Comparison of ENCODE assay signal across 26 cellular contexts in genomic region chr10:21393941-21394340, GRCh38.
A peak's percentile ranks its signal among the peaks of the same experiment; 100 is the strongest.
DNase-seq lines count a peak whose midpoint lies in the region; ATAC-seq, FAIRE-seq and TF ChIP-seq lines count a peak whose summit lies in the region.
"Had no signal": no experiment of that assay in that cellular context is flagged by ENCODE, and none has a peak within 500 bp of the region (broad histone marks: within the 10 kb centered on the region; RNA-seq: fewer than 3 reads in every experiment).

No MANE protein-coding gene starts in this region.

- H3K23ac ChIP-seq in H9 (ENCODE audit: insufficient read length, low read depth, low read length) (no peak overlapping the region), H1 (ENCODE audit: insufficient read length) (no peak overlapping the region), neuronal stem cell (ENCODE audit: low read depth, low read length, poor library complexity) (no peak overlapping the region)

- TF ChIP-seq POLR2A in H1 (IDR thresholded peaks at IDR 0.05; ENCODE audit: control extremely low read depth in 1 of 2, low read depth in 2 of 2, low read length in 2 of 2), result no peak
- no peak for TF ChIP-seq POLR2A in tibial nerve (IDR thresholded peaks at IDR 0.05)

- H3K4me3 ChIP-seq in H1 (ENCODE audit: extremely low read depth in 1 of 4, insufficient read depth in 2 of 4, low read depth in 3 of 4, low read length in 4 of 4) (no peak overlapping the region), neuronal stem cell (ENCODE audit: low read length in 2 of 2) (no peak overlapping the region), tibial nerve (no peak overlapping the region)
- H3K4me3 ChIP-seq: A549; BLaER1 treated with 17β-estradiol and CSF1 and Interleukin-3, amounts not matched to agents 10 nM and 100 nM; GM12878 had no signal

- H3K9ac ChIP-seq in H9 (ENCODE audit: extremely low read depth, insufficient read length, low read length), result no peak overlapping the region
- H3K9ac ChIP-seq in H1 (replicated peaks in 1 of 4; ENCODE audit: extremely low read depth in 1 of 4, low read depth in 3 of 4, low read length in 3 of 4), result no peak overlapping the region
- no peak overlapping the region for H3K9ac ChIP-seq in neuronal stem cell (ENCODE audit: low read depth, low read length, poor library complexity)
- H3K9ac ChIP-seq: BLaER1 treated with 17β-estradiol and CSF1 and Interleukin-3, amounts not matched to agents 10 nM and 100 nM had no signal

- H2BK5ac ChIP-seq in H9 (ENCODE audit: insufficient read length, low read length) (no peak overlapping the region), H1 (ENCODE audit: low read depth, low read length) (no peak overlapping the region), neuronal stem cell (ENCODE audit: low read length) (no peak overlapping the region)

- POLR2A ChIA-PET in H1 (lab: Charles Lee; ENCODE audit: partially characterized antibody), result no interaction called here
- POLR2A ChIA-PET in T-cell (lab: Charles Lee), result no interaction called here

- no peak for TF ChIP-seq RAD21 in H1 (IDR thresholded peaks at IDR 0.05 in 1 of 2, conservative IDR thresholded peaks at IDR 0.05 in 1 of 2; ENCODE audit: low read depth in 2 of 2, low read length in 2 of 2)

- H2AK5ac ChIP-seq in H9 (ENCODE audit: insufficient read length, low read length), result no peak overlapping the region
- H2AK5ac ChIP-seq in H1 (ENCODE audit: low read depth, low read length), result no peak overlapping the region; the same call in 1 of the 2 replicates
- H2AK5ac ChIP-seq in neuronal stem cell (ENCODE audit: low read depth, low read length), result no peak overlapping the region

- WGBS in H9 (ENCODE audit: extremely low coverage, insufficient read length, low lambda C conversion rate), result no CpG with 5 or more reads among the region's 20 CpGs
- WGBS in H1 (ENCODE audit: extremely low coverage in 1 of 2, insufficient coverage in 1 of 2, insufficient read length in 1 of 2, insufficient replicate concordance in 2 of 2, low coverage in 1 of 2, low lambda C conversion rate in 2 of 2, missing lambda C conversion rate in 1 of 2), 2 experiments, result 96% methylated on average over 20 of the region's 20 CpGs; no CpG with 5 or more reads in 1 of the 2 experiments
- no CpG with 5 or more reads among the region's 20 CpGs for WGBS in neuronal stem cell (ENCODE audit: extremely low coverage in 2 of 2, insufficient read length in 2 of 2, insufficient replicate concordance in 1 of 2), 2 donors
- 93 to 96% methylated on average over 20 of the region's 20 CpGs for WGBS in tibial nerve, 2 donors

- H3K27me3 Mint-ChIP-seq in H9 (ENCODE audit: low read depth) (no peaks in the 10 kb centered on the region), T-cell (peaks cover 5 to 8% of the 10 kb centered on the region in 2 donors)

- H3K56ac ChIP-seq in H9 (ENCODE audit: insufficient read length, low read depth, low read length) (no peak overlapping the region), H1 (replicated peaks; ENCODE audit: insufficient read length, low read depth, low read length) (no peak overlapping the region)

- H3K9me3 ChIP-seq in H9 (ENCODE audit: control insufficient read depth, low read depth, low read length) (no peaks in the 10 kb centered on the region), H1 (ENCODE audit: insufficient read depth in 2 of 2, low read depth in 1 of 2, low read length in 1 of 2) (peaks cover 0 to 3% of the 10 kb centered on the region in 2 experiments; a peak in 1 of 4 replicates), neuronal stem cell (replicated peaks in 1 of 2; ENCODE audit: control insufficient read depth in 2 of 2, insufficient read depth in 1 of 2, low read depth in 1 of 2, low read length in 2 of 2) (peaks cover 2 to 5% of the 10 kb centered on the region in 2 donors), tibial nerve (no peaks in the 10 kb centered on the region)
- H3K9me3 ChIP-seq: BE2C had no signal

- ATAC-seq in HG02852 (IDR thresholded peaks at IDR 0.05; ENCODE audit: unreplicated experiment) (no peak), T-cell (replicated peaks in 1 of 4) (no peak), HG02798 (IDR thresholded peaks at IDR 0.05; ENCODE audit: poor library complexity, unreplicated experiment) (no peak)
- ATAC-seq: A549, GM12878, HCT116 had no signal

- H3K4me1 ChIP-seq in H9 (ENCODE audit: insufficient read depth, low read length) (peaks cover 2% of the 10 kb centered on the region; the same call in 1 of the 2 replicates), H1 (replicated peaks in 1 of 4; ENCODE audit: control insufficient read depth in 3 of 4, insufficient read depth in 4 of 4, low read length in 3 of 4) (peaks cover under 1 to 8% (median 5%) of the 10 kb centered on the region in 4 experiments; a peak in 6 of 7 replicates), neuronal stem cell (ENCODE audit: control insufficient read depth in 2 of 2, insufficient read depth in 1 of 2, low read depth in 1 of 2, low read length in 2 of 2) (no peaks in the 10 kb centered on the region), tibial nerve (no peaks in the 10 kb centered on the region)
- H3K4me1 ChIP-seq: BE2C; BLaER1 treated with 17β-estradiol and CSF1 and Interleukin-3, amounts not matched to agents 10 nM and 100 nM had no signal

- no peak overlapping the region for H3K14ac ChIP-seq in H9 (ENCODE audit: insufficient read depth, low read length)
- H3K14ac ChIP-seq in H1 (ENCODE audit: insufficient read length), result no peak overlapping the region
- H3K14ac ChIP-seq in neuronal stem cell (ENCODE audit: low read length), result no peak overlapping the region

- H2BK120ac ChIP-seq in H9 (ENCODE audit: low read depth, low read length, poor library complexity, severe bottlenecking) (no peak overlapping the region), H1 (replicated peaks; ENCODE audit: low read depth, low read length) (no peak overlapping the region), neuronal stem cell (ENCODE audit: low read depth, low read length) (no peak overlapping the region)

- peak overlapping the region; percentile 22 to 66 (median 64); a peak in 3 of 7 replicates for H3K27ac Mint-ChIP-seq in H9
- no peak overlapping the region for H3K27ac Mint-ChIP-seq in T-cell
- H3K27ac Mint-ChIP-seq: CD14-positive monocyte; CD4-positive, alpha-beta T cell; CD8-positive, alpha-beta memory T cell had no signal

- H2BK12ac ChIP-seq in H9 (ENCODE audit: insufficient read length, low read depth, low read length) (no peak overlapping the region), H1 (ENCODE audit: low read depth, low read length) (0 out of 2 replicates have a peak overlapping the region, but pooled peaks have one; percentile 2), neuronal stem cell (ENCODE audit: low read length) (no peak overlapping the region)

- no peak overlapping the region for H3K4me2 ChIP-seq in H9 (ENCODE audit: insufficient read depth, insufficient read length, low read length)
- H3K4me2 ChIP-seq in H1 (ENCODE audit: insufficient read depth in 1 of 2, low read depth in 2 of 2, low read length in 2 of 2), result no peak overlapping the region
- no peak overlapping the region for H3K4me2 ChIP-seq in neuronal stem cell (ENCODE audit: insufficient read depth, low read length, poor library complexity, severe bottlenecking)
- H3K4me2 ChIP-seq: A549; BLaER1 treated with 17β-estradiol and CSF1 and Interleukin-3, amounts not matched to agents 10 nM and 100 nM had no signal

- H3K4me3 Mint-ChIP-seq in H9, result no peak overlapping the region
- H3K4me3 Mint-ChIP-seq in T-cell, result no peak overlapping the region
- H3K4me3 Mint-ChIP-seq: CD14-positive monocyte; CD4-positive, alpha-beta T cell; CD8-positive, alpha-beta memory T cell had no signal

- H3K9me3 Mint-ChIP-seq in H9 (peaks cover 5 to 8% of the 10 kb centered on the region in 2 experiments; a peak in 4 of 5 replicates), T-cell (peaks cover 0 to 5% (median 4%) of the 10 kb centered on the region in 3 donors)

- no peaks in the 10 kb centered on the region for H3K23me2 ChIP-seq in H9 (ENCODE audit: insufficient read length, low read depth, low read length, poor library complexity, severe bottlenecking)
- no peaks in the 10 kb centered on the region for H3K23me2 ChIP-seq in H1 (ENCODE audit: low read depth, low read length)

- CTCF ChIA-PET in H1 (lab: Charles Lee; ENCODE audit: partially characterized antibody) (interaction anchor here (1.2 kb wide), 1 partner anchor 116 kb away, joined by 3 read pairs; no protein-coding TSS in a partner anchor), T-cell (lab: Charles Lee) (no interaction called here)

- H3K36me3 Mint-ChIP-seq in H9 (ENCODE audit: insufficient read depth in 1 of 3, low read depth in 3 of 3) (peaks cover 4 to 10% (median 5%) of the 10 kb centered on the region in 3 experiments; a peak in 6 of 7 replicates), T-cell (no peaks in the 10 kb centered on the region)
- H3K36me3 Mint-ChIP-seq: CD14-positive monocyte had no signal

- H3K27me3 ChIP-seq in H9 (ENCODE audit: insufficient read depth, low read length) (no peaks in the 10 kb centered on the region), H1 (replicated peaks in 1 of 4; ENCODE audit: control insufficient read depth in 3 of 4, extremely low read depth in 1 of 4, insufficient read depth in 3 of 4, low read length in 3 of 4) (no peaks in the 10 kb centered on the region), neuronal stem cell (ENCODE audit: control insufficient read depth in 3 of 3, insufficient read depth in 3 of 3, low read depth in 1 of 3, low read length in 3 of 3) (no peaks in the 10 kb centered on the region), tibial nerve (no peaks in the 10 kb centered on the region)
- H3K27me3 ChIP-seq: BE2C; BLaER1 treated with 17β-estradiol and CSF1 and Interleukin-3, amounts not matched to agents 10 nM and 100 nM had no signal

- no peak for TF ChIP-seq EP300 in H1 (IDR thresholded peaks at IDR 0.05; ENCODE audit: borderline replicate concordance in 1 of 2, low read depth in 2 of 2, low read length in 2 of 2)
- no peak for TF ChIP-seq EP300 in tibial nerve (IDR thresholded peaks at IDR 0.05)

- H4K5ac ChIP-seq in H9 (ENCODE audit: insufficient read length, low read depth, low read length) (no peak overlapping the region), H1 (ENCODE audit: insufficient read length, low read depth, low read length) (peak overlapping the region; percentile 26)

- H3T11ph ChIP-seq in H9 (ENCODE audit: low read length), result no peak overlapping the region

- H3K4ac ChIP-seq in H9 (ENCODE audit: low read depth, low read length), result no peak overlapping the region; the same call in 1 of the 2 replicates
- H3K4ac ChIP-seq in H1 (replicated peaks; ENCODE audit: insufficient read length, low read depth, low read length), result no peak overlapping the region
- no peak overlapping the region for H3K4ac ChIP-seq in neuronal stem cell (ENCODE audit: low read length)

- H3K79me1 ChIP-seq in H9 (ENCODE audit: insufficient read depth, low read depth, low read length, poor library complexity, severe bottlenecking), result no peaks in the 10 kb centered on the region
- H3K79me1 ChIP-seq in H1 (ENCODE audit: low read depth, low read length), result no peaks in the 10 kb centered on the region
- H3K79me1 ChIP-seq in neuronal stem cell (ENCODE audit: low read depth, low read length), result no peaks in the 10 kb centered on the region

- DNase-seq in H9 (no peak), H1 (ENCODE audit: low read depth in 1 of 2, low spot score in 2 of 2) (no peak), neuronal stem cell (ENCODE audit: low spot score) (no peak), T-cell (no peak), tibial nerve (ENCODE audit: low spot score in 2 of 2) (no peak)
- DNase-seq: 8988T; ACHN; AML-193; BE2C; CD4-positive, alpha-beta T cell; CD8-positive, alpha-beta memory T cell; DMS 273 treated with DMSO at 0.1 percent for 48 hours; DMS79; EL; GDM1; GOT3; H7 had no signal

- H3K79me2 ChIP-seq in H9 (ENCODE audit: insufficient read depth, low read length) (no peaks in the 10 kb centered on the region), H1 (ENCODE audit: control insufficient read depth in 1 of 2, insufficient read depth in 2 of 2, low read length in 2 of 2) (no peaks in the 10 kb centered on the region)

- H3K27ac ChIP-seq in H9 (ENCODE audit: insufficient read length, low read depth, low read length) (no peak overlapping the region), H1 (ENCODE audit: low read depth, low read length) (no peak overlapping the region), neuronal stem cell (replicated peaks; ENCODE audit: low read length) (no peak overlapping the region), tibial nerve (no peak overlapping the region)
- H3K27ac ChIP-seq: A549; BLaER1 treated with 17β-estradiol and CSF1 and Interleukin-3, amounts not matched to agents 10 nM and 100 nM had no signal

- H3K36me3 ChIP-seq in H1 (ENCODE audit: control insufficient read depth in 2 of 4, insufficient read depth in 4 of 4, low read length in 3 of 4), result no peaks in the 10 kb centered on the region
- H3K36me3 ChIP-seq in neuronal stem cell (replicated peaks in 1 of 2; ENCODE audit: control insufficient read depth in 2 of 2, insufficient read depth in 2 of 2, low read length in 2 of 2), result no peaks in the 10 kb centered on the region
- H3K36me3 ChIP-seq in tibial nerve, result no peaks in the 10 kb centered on the region
- H3K36me3 ChIP-seq: BE2C; BLaER1 treated with 17β-estradiol and CSF1 and Interleukin-3, amounts not matched to agents 10 nM and 100 nM had no signal

- no peak for TF ChIP-seq CTCF in H9 (conservative IDR thresholded peaks at IDR 0.05)
- no peak for TF ChIP-seq CTCF in H1 (IDR thresholded peaks at IDR 0.05; ENCODE audit: control extremely low read depth in 1 of 3, insufficient read depth in 1 of 3, low read depth in 1 of 3, low read length in 3 of 3)
- TF ChIP-seq CTCF in tibial nerve (IDR thresholded peaks at IDR 0.05), result no peak

- H4K91ac ChIP-seq in H9 (ENCODE audit: insufficient read length, low read depth, low read length) (no peak overlapping the region), H1 (replicated peaks; ENCODE audit: insufficient read length, low read length) (peak overlapping the region; percentile 4), neuronal stem cell (ENCODE audit: low read depth, low read length, poor library complexity) (no peak overlapping the region)

- H3K4me1 Mint-ChIP-seq in H9 (peaks cover 29 to 34% of the 10 kb centered on the region in 2 experiments), T-cell (peaks cover 0 to 3% (median 0%) of the 10 kb centered on the region in 3 donors)
- H3K4me1 Mint-ChIP-seq: CD14-positive monocyte; CD8-positive, alpha-beta memory T cell had no signal

- no peak overlapping the region for H2AFZ ChIP-seq in H9 (ENCODE audit: low read length)
- 0 out of 2 replicates have a peak overlapping the region, but pooled peaks have one; percentile 17 for H2AFZ ChIP-seq in H1 (ENCODE audit: low read length)
- no peak overlapping the region for H2AFZ ChIP-seq in neuronal stem cell (ENCODE audit: low read length)

- H3K18ac ChIP-seq in H9 (ENCODE audit: insufficient read length, low read depth, low read length) (no peak overlapping the region), H1 (ENCODE audit: extremely low read depth, low read length) (0 out of 2 replicates have a peak overlapping the region, but pooled peaks have one; percentile 15), neuronal stem cell (ENCODE audit: low read length) (peak overlapping the region; percentile 12)

- H4K8ac ChIP-seq in H9 (replicated peaks; ENCODE audit: insufficient read length, low read depth, low read length) (no peak overlapping the region), H1 (ENCODE audit: extremely low read depth, insufficient read depth, low read length) (peak overlapping the region; percentile 73), neuronal stem cell (ENCODE audit: low read depth, low read length) (no peak overlapping the region)

- H2BK15ac ChIP-seq in H9 (ENCODE audit: low read depth, low read length) (no peak overlapping the region; the same call in 1 of the 2 replicates), H1 (ENCODE audit: low read length) (no peak overlapping the region), neuronal stem cell (ENCODE audit: low read length) (no peak overlapping the region)

- H2BK20ac ChIP-seq in H9 (ENCODE audit: low read depth, low read length, poor library complexity, severe bottlenecking) (no peak overlapping the region), H1 (ENCODE audit: low read length) (no peak overlapping the region)

- no peaks in the 10 kb centered on the region for H4K20me1 ChIP-seq in H9 (ENCODE audit: control insufficient read depth, insufficient read depth, insufficient read length)
- H4K20me1 ChIP-seq in H1 (replicated peaks in 1 of 2; ENCODE audit: control insufficient read depth in 1 of 2, insufficient read depth in 2 of 2, low read length in 2 of 2), result no peaks in the 10 kb centered on the region
- H4K20me1 ChIP-seq: BLaER1 treated with 17β-estradiol and CSF1 and Interleukin-3, amounts not matched to agents 10 nM and 100 nM had no signal

- no peak for FAIRE-seq in H1 (lab: Jason Lieb, UNC)
- FAIRE-seq: A549, D721Med, GM12878, GM18507 had no signal

Comparison
In these comparisons a context has a peak if more than half of its experiments do, and no peak if none do; other contexts are left out.
1. H3K27ac Mint-ChIP-seq: peak in H9 (3 of 3); none in T-cell (0 of 2).